ENCODE assay signal across 1 cellular context in the genomic region with DNA sequence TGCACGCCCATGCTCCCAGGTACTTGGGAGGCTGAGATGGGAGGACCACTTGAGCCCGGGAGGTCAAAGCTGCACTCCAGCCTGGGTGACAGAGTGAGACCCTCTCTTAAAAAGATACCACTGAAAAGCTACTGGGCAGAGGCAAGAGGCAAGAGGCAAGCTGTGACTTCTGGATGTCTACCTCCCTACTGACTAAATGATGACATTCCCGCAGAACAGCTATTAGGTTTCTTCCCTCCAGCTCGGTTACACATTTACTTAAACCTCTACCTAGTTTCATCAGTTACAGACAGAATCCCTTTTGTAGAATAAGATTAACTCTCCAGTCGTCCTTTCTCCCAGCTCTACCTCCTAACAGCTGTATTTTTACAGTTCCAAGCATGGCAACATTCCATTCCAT.
TF ChIP-seq lines count a peak whose summit lies in the region.

No MANE protein-coding gene starts in this region.

TF ChIP-seq in A549, 52 proteins besides CTCF, POLR2A, EP300 and RAD21 (continued from another document):
- TF ChIP-seq, protein P1, sequence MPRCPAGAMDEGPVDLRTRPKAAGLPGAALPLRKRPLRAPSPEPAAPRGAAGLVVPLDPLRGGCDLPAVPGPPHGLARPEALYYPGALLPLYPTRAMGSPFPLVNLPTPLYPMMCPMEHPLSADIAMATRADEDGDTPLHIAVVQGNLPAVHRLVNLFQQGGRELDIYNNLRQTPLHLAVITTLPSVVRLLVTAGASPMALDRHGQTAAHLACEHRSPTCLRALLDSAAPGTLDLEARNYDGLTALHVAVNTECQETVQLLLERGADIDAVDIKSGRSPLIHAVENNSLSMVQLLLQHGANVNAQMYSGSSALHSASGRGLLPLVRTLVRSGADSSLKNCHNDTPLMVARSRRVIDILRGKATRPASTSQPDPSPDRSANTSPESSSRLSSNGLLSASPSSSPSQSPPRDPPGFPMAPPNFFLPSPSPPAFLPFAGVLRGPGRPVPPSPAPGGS (IDR thresholded peaks at IDR 0.05), result no peak
